ENCODE assay signal across 1 cellular context in the genomic region with DNA sequence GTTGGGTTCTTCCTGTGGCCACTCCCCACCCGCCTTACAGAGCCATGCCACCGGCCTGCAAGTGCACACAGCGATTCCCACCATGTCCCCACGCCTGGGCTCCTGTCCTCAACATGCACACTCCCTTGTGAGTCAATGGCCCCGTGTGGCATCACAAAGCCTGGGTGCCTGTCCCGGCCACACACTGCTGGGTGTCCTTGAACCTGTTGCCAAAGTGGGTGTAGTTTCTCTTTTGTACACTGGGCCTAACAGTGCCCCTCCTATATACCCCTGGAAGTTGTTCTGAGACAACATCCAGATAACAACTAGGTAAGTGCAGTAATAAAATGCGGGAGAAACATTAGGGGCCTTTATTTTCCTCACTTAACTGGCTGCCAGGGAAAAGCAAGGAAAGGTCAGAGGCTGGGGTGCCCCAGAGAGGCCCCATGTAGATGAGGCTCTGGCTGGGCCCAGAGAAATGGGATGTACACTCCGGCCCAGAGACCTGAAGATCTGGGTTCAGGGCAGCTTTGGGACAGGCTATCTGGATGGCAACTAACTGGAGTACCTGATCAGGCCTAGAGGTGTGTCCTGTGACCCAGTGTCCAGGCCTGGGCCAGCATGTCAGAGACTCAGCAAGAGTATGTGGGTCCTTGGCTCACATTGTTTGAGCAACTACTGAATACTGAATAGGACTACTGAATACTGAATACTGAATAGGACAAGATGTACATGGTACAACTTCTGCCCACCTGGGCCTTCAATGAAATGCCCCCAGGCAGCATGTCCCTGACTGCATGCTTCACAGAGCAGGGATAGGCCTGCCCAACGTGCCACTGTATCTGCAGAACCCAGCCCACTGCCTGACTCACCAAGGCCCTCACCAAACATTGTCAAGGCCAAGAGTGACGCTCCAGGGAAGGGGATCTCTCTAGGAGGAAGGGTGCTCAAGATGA.
TF ChIP-seq lines count a peak whose summit lies in the region.

No MANE protein-coding gene starts in this region.

TF ChIP-seq in H1, 55 proteins besides CTCF, POLR2A, EP300 and RAD21:
- TF ChIP-seq PHF8 (conservative IDR thresholded peaks at IDR 0.05; ENCODE audit: low read depth, low read length), result no peak
- no peak for TF ChIP-seq GTF2F1 (IDR thresholded peaks at IDR 0.05; ENCODE audit: borderline replicate concordance, low read depth, low read length)
- TF ChIP-seq FOSL1 (IDR thresholded peaks at IDR 0.05; ENCODE audit: insufficient read depth, low read depth, low read length), result no peak
- TF ChIP-seq, protein P1, sequence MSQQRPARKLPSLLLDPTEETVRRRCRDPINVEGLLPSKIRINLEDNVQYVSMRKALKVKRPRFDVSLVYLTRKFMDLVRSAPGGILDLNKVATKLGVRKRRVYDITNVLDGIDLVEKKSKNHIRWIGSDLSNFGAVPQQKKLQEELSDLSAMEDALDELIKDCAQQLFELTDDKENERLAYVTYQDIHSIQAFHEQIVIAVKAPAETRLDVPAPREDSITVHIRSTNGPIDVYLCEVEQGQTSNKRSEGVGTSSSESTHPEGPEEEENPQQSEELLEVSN (IDR thresholded peaks at IDR 0.05), result no peak
- TF ChIP-seq RBBP5 (IDR thresholded peaks at IDR 0.05; ENCODE audit: borderline replicate concordance, low read depth, low read length), result no peak
- no peak for TF ChIP-seq SAP30 (IDR thresholded peaks at IDR 0.05; ENCODE audit: insufficient read depth, insufficient replicate concordance, low read length)
- no peak for TF ChIP-seq SP4 (IDR thresholded peaks at IDR 0.05; ENCODE audit: low read length)
- no peak for TF ChIP-seq BCL11A (IDR thresholded peaks at IDR 0.05; ENCODE audit: low read depth in 2 of 2, low read length in 2 of 2)
- no peak for TF ChIP-seq JUN (IDR thresholded peaks at IDR 0.05; ENCODE audit: low read depth, low read length)
- TF ChIP-seq MAFK (IDR thresholded peaks at IDR 0.05; ENCODE audit: low read depth, low read length), result no peak
- TF ChIP-seq CBX8 (IDR thresholded peaks at IDR 0.05; ENCODE audit: borderline replicate concordance, low read depth, low read length), result no peak
- TF ChIP-seq, protein P2, sequence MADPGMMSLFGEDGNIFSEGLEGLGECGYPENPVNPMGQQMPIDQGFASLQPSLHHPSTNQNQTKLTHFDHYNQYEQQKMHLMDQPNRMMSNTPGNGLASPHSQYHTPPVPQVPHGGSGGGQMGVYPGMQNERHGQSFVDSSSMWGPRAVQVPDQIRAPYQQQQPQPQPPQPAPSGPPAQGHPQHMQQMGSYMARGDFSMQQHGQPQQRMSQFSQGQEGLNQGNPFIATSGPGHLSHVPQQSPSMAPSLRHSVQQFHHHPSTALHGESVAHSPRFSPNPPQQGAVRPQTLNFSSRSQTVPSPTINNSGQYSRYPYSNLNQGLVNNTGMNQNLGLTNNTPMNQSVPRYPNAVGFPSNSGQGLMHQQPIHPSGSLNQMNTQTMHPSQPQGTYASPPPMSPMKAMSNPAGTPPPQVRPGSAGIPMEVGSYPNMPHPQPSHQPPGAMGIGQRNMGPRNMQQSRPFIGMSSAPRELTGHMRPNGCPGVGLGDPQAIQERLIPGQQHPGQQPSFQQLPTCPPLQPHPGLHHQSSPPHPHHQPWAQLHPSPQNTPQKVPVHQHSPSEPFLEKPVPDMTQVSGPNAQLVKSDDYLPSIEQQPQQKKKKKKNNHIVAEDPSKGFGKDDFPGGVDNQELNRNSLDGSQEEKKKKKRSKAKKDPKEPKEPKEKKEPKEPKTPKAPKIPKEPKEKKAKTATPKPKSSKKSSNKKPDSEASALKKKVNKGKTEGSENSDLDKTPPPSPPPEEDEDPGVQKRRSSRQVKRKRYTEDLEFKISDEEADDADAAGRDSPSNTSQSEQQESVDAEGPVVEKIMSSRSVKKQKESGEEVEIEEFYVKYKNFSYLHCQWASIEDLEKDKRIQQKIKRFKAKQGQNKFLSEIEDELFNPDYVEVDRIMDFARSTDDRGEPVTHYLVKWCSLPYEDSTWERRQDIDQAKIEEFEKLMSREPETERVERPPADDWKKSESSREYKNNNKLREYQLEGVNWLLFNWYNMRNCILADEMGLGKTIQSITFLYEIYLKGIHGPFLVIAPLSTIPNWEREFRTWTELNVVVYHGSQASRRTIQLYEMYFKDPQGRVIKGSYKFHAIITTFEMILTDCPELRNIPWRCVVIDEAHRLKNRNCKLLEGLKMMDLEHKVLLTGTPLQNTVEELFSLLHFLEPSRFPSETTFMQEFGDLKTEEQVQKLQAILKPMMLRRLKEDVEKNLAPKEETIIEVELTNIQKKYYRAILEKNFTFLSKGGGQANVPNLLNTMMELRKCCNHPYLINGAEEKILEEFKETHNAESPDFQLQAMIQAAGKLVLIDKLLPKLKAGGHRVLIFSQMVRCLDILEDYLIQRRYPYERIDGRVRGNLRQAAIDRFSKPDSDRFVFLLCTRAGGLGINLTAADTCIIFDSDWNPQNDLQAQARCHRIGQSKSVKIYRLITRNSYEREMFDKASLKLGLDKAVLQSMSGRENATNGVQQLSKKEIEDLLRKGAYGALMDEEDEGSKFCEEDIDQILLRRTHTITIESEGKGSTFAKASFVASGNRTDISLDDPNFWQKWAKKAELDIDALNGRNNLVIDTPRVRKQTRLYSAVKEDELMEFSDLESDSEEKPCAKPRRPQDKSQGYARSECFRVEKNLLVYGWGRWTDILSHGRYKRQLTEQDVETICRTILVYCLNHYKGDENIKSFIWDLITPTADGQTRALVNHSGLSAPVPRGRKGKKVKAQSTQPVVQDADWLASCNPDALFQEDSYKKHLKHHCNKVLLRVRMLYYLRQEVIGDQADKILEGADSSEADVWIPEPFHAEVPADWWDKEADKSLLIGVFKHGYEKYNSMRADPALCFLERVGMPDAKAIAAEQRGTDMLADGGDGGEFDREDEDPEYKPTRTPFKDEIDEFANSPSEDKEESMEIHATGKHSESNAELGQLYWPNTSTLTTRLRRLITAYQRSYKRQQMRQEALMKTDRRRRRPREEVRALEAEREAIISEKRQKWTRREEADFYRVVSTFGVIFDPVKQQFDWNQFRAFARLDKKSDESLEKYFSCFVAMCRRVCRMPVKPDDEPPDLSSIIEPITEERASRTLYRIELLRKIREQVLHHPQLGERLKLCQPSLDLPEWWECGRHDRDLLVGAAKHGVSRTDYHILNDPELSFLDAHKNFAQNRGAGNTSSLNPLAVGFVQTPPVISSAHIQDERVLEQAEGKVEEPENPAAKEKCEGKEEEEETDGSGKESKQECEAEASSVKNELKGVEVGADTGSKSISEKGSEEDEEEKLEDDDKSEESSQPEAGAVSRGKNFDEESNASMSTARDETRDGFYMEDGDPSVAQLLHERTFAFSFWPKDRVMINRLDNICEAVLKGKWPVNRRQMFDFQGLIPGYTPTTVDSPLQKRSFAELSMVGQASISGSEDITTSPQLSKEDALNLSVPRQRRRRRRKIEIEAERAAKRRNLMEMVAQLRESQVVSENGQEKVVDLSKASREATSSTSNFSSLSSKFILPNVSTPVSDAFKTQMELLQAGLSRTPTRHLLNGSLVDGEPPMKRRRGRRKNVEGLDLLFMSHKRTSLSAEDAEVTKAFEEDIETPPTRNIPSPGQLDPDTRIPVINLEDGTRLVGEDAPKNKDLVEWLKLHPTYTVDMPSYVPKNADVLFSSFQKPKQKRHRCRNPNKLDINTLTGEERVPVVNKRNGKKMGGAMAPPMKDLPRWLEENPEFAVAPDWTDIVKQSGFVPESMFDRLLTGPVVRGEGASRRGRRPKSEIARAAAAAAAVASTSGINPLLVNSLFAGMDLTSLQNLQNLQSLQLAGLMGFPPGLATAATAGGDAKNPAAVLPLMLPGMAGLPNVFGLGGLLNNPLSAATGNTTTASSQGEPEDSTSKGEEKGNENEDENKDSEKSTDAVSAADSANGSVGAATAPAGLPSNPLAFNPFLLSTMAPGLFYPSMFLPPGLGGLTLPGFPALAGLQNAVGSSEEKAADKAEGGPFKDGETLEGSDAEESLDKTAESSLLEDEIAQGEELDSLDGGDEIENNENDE (IDR thresholded peaks at IDR 0.05; ENCODE audit: insufficient replicate concordance, low read length), result no peak
- TF ChIP-seq, protein P3, sequence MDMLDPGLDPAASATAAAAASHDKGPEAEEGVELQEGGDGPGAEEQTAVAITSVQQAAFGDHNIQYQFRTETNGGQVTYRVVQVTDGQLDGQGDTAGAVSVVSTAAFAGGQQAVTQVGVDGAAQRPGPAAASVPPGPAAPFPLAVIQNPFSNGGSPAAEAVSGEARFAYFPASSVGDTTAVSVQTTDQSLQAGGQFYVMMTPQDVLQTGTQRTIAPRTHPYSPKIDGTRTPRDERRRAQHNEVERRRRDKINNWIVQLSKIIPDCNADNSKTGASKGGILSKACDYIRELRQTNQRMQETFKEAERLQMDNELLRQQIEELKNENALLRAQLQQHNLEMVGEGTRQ (IDR thresholded peaks at IDR 0.05; ENCODE audit: low read length), result no peak
- no peak for TF ChIP-seq RFX5 (IDR thresholded peaks at IDR 0.05; ENCODE audit: borderline replicate concordance, low read depth, low read length)
- TF ChIP-seq NANOG (IDR thresholded peaks at IDR 0.05; ENCODE audit: insufficient read depth, low read depth, low read length, poor library complexity, severe bottlenecking), result no peak
- TF ChIP-seq KDM5A (IDR thresholded peaks at IDR 0.05; ENCODE audit: low read length), result no peak
- no peak for TF ChIP-seq HDAC6 (IDR thresholded peaks at IDR 0.05; ENCODE audit: low read depth, low read length)
- no peak for TF ChIP-seq JUND (IDR thresholded peaks at IDR 0.05; ENCODE audit: low read length)
- no peak for TF ChIP-seq EZH2 (IDR thresholded peaks at IDR 0.05; ENCODE audit: low read depth, low read length, severe bottlenecking)
- TF ChIP-seq POU5F1 (IDR thresholded peaks at IDR 0.05; ENCODE audit: low read depth, low read length), result no peak
